Comparison of ENCODE assay signal across 10 cellular contexts in the genomic region with DNA sequence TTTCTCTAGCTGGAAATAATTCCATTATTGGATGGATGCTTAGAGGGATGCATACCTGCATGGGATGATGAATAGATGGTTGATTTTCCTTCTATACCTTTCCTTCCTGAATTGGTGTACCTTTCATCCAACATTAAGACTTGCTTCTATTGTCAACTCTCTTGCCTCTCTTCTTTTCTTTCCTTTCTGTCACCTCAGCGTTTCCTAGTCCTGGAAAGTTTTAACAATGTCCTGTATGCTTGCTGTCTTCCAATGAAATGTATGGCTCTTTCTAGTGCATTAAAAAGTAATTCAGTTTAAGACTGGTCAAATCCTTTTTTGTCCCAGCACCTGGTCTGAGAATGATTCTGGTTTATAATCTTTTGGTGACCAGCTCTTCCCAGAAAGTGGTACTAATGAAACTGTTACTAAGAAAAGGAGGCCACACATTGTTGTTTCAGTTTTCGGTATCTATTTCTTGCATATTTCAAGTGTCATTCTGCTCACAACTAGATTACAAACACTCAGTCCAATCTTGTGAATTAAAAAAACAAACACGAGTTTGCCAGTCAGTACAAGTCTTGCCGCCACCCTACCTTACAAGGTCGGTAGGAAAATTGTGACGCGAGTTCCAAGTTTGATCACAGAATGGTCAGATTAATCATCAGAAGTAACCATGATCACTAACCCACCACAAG. TPM values are rescaled to one million over a fixed set of nuclear protein-coding genes. Genes with fewer than 3 reads are reported as not detected.
DNase-seq lines count a peak whose midpoint lies in the region; ATAC-seq lines count a peak whose summit lies in the region.
"Had no signal": no experiment of that assay in that cellular context is flagged by ENCODE, and none has a peak within 500 bp of the region (broad histone marks: within the 10 kb centered on the region; RNA-seq: fewer than 3 reads in every experiment).

No MANE protein-coding gene starts in this region.

- H3K36me3 Mint-ChIP-seq in activated CD8-positive, alpha-beta memory T cell treated with anti-CD3 and anti-CD28 coated beads, Interleukin-2, amount 10 ng/mL, durations not matched to agents 7 days and 5 days: peaks cover 5% of the 10 kb centered on the region
- peaks cover 10% of the 10 kb centered on the region for H3K36me3 Mint-ChIP-seq in IgD-negative memory B cell

- CTCF ChIA-PET in activated CD8-positive, alpha-beta memory T cell treated with anti-CD3 and anti-CD28 coated beads, Interleukin-2, amount 10 ng/mL, durations not matched to agents 7 days and 5 days (lab: Charles Lee): no interaction called here

- ATAC-seq in activated CD8-positive, alpha-beta memory T cell treated with anti-CD3 and anti-CD28 coated beads, Interleukin-2, amount 10 ng/mL, durations not matched to agents 7 days and 5 days: peak; percentile 67
- ATAC-seq in GM21786 (IDR thresholded peaks at IDR 0.05; ENCODE audit: unreplicated experiment): peak; percentile 35

- H3K27me3 Mint-ChIP-seq in activated CD8-positive, alpha-beta memory T cell treated with anti-CD3 and anti-CD28 coated beads, Interleukin-2, amount 10 ng/mL, durations not matched to agents 7 days and 5 days: peaks cover 10% of the 10 kb centered on the region
- no peaks in the 10 kb centered on the region for H3K27me3 Mint-ChIP-seq in IgD-negative memory B cell

- peak; percentile 55 for DNase-seq in activated CD8-positive, alpha-beta memory T cell treated with anti-CD3 and anti-CD28 coated beads, Interleukin-2, amount 10 ng/mL, durations not matched to agents 7 days and 5 days
- DNase-seq in activated CD8-positive, alpha-beta memory T cell treated with anti-CD3 and anti-CD28 coated beads, Interleukin-2, amount 50 U/mL, for 4 hours: no peak
- peak; percentile 22 to 34 for DNase-seq in stimulated activated CD8-positive, alpha-beta memory T cell treated with anti-CD3 and anti-CD28 coated beads, Interleukin-15, amount 100 ng/mL, for 48 hours (ENCODE audit: low read depth in 2 of 2)
- DNase-seq in AG20443 (ENCODE audit: low spot score) (no peak), NCI-H510A treated with DMSO at 0.1 percent for 48 hours (lab: John Stamatoyannopoulos, UW) (no peak), GM19240 (ENCODE audit: insufficient read length, low spot score) (no peak)
- DNase-seq: cerebellar nuclear complex, NCI-H526 had no signal

- no peaks in the 10 kb centered on the region for H3K9me3 Mint-ChIP-seq in activated CD8-positive, alpha-beta memory T cell treated with anti-CD3 and anti-CD28 coated beads, Interleukin-2, amount 10 ng/mL, durations not matched to agents 7 days and 5 days (ENCODE audit: low read depth)
- H3K9me3 Mint-ChIP-seq in IgD-negative memory B cell: no peaks in the 10 kb centered on the region

- peak overlapping the region; percentile 66 for H3K27ac Mint-ChIP-seq in activated CD8-positive, alpha-beta memory T cell treated with anti-CD3 and anti-CD28 coated beads, Interleukin-2, amount 10 ng/mL, durations not matched to agents 7 days and 5 days
- peak overlapping the region; percentile 76 to 96 (median 92) for H3K27ac Mint-ChIP-seq in IgD-negative memory B cell

- H3K4me1 Mint-ChIP-seq in activated CD8-positive, alpha-beta memory T cell treated with anti-CD3 and anti-CD28 coated beads, Interleukin-2, amount 10 ng/mL, durations not matched to agents 7 days and 5 days: peaks cover 22% of the 10 kb centered on the region
- H3K4me1 Mint-ChIP-seq in IgD-negative memory B cell: peaks cover 79 to 91% (median 85%) of the 10 kb centered on the region in 3 donors

- H3K4me3 Mint-ChIP-seq in activated CD8-positive, alpha-beta memory T cell treated with anti-CD3 and anti-CD28 coated beads, Interleukin-2, amount 10 ng/mL, durations not matched to agents 7 days and 5 days: peak overlapping the region; percentile 19
- H3K4me3 Mint-ChIP-seq in IgD-negative memory B cell: peak overlapping the region; percentile 71 to 98 (median 91)

RNA-seq across cellular contexts. Expression of gene POU2AF1, which starts 8.0 kb away (rescaled TPM):
- total RNA-seq in activated CD8-positive, alpha-beta memory T cell treated with anti-CD3 and anti-CD28 coated beads, Interleukin-2, amount 10 ng/mL, durations not matched to agents 7 days and 5 days: 1 to 10 TPM; 2.9 to 7.4 TPM
- polyA plus RNA-seq in IgD-negative memory B cell: 194 TPM

Comparison
In these comparisons a context has a peak if more than half of its experiments do, and no peak if none do; other contexts are left out.
1. DNase-seq: peak in activated CD8-positive, alpha-beta memory T cell treated with anti-CD3 and anti-CD28 coated beads, Interleukin-2, amount 10 ng/mL, durations not matched to agents 7 days and 5 days (single experiment) and stimulated activated CD8-positive, alpha-beta memory T cell treated with anti-CD3 and anti-CD28 coated beads, Interleukin-15, amount 100 ng/mL, for 48 hours (2 of 2); none in activated CD8-positive, alpha-beta memory T cell treated with anti-CD3 and anti-CD28 coated beads, Interleukin-2, amount 50 U/mL, for 4 hours (single experiment), AG20443 (single experiment), NCI-H510A treated with DMSO at 0.1 percent for 48 hours (single experiment) and GM19240 (single experiment).